22 cellular contexts compared by ENCODE assay signal in the genomic region with DNA sequence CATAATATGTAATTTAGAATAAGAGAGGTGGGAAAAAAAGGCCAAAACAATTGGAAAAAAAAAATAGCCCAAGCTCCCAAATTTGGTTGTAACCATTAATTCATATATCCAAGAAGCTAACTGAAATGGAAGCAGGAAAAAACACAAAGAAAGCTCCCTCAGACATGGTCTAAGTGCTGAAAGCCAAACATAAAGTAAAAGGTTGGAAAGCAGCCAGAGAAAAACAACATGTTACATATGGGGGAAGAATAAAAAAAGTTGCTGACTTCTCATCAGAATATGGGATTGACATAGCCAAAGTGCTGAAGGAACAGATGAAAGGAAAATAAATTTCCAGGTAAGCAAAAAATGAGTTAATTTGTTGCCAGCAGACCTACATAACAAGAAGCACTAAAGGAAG.
"Had no signal": no experiment of that assay in that cellular context is flagged by ENCODE, and none has a peak within 500 bp of the region (broad histone marks: within the 10 kb centered on the region; RNA-seq: fewer than 3 reads in every experiment).

No MANE protein-coding gene starts in this region.

- H2AFZ ChIP-seq: PC-9 had no signal

- DNase-seq: activated B cell treated with CpG ODN at 0.5 μM for 24 hours; activated CD4-positive, alpha-beta memory T cell treated with anti-CD3 and anti-CD28 coated beads for 36 hours; activated CD4-positive, alpha-beta T cell treated with anti-CD3 and anti-CD28 coated beads, Interleukin-2, amount 10 ng/mL, durations not matched to agents 7 days and 5 days; activated gamma-delta T cell treated with Interleukin-2 at 50 U/mL for 16 hours; activated naive CD4-positive, alpha-beta T cell treated with anti-CD3 and anti-CD28 coated beads, Interleukin-2, amount 10 ng/mL, durations not matched to agents 7 days and 5 days; activated naive CD8-positive, alpha-beta T cell treated with anti-CD3 and anti-CD28 coated beads for 36 hours; activated T-cell treated with anti-CD3 and anti-CD28 coated beads for 4 hours; activated T-cell treated with anti-CD3 and anti-CD28 coated beads, Interleukin-2, amount 50 U/mL, for 72 hours; cerebellar nuclear complex; KG1; MG63; MV-4-11; NCI-H1092 treated with DMSO at 0.1 percent for 48 hours; NCI-H1436 treated with DMSO at 0.1 percent for 48 hours; NCI-H187; NCI-H2081; NCI-H345; NCI-H510A treated with DMSO at 0.1 percent for 48 hours; PC-9; SIG-M5; T-helper 17 cell; T-helper 9 cell had no signal

- ATAC-seq: activated T-cell treated with anti-CD3 and anti-CD28 coated beads, Interleukin-2, amount 50 U/mL, for 72 hours; T-helper 17 cell had no signal

- H3K4me3 ChIP-seq: MG63, PC-9 had no signal

- H3K27ac ChIP-seq: PC-9 had no signal

- H3K36me3 ChIP-seq: MG63 had no signal

- H3K4me2 ChIP-seq: PC-9 had no signal

- H3K27me3 ChIP-seq: MG63 had no signal
